11 cellular contexts compared by ENCODE assay signal in the genomic region with DNA sequence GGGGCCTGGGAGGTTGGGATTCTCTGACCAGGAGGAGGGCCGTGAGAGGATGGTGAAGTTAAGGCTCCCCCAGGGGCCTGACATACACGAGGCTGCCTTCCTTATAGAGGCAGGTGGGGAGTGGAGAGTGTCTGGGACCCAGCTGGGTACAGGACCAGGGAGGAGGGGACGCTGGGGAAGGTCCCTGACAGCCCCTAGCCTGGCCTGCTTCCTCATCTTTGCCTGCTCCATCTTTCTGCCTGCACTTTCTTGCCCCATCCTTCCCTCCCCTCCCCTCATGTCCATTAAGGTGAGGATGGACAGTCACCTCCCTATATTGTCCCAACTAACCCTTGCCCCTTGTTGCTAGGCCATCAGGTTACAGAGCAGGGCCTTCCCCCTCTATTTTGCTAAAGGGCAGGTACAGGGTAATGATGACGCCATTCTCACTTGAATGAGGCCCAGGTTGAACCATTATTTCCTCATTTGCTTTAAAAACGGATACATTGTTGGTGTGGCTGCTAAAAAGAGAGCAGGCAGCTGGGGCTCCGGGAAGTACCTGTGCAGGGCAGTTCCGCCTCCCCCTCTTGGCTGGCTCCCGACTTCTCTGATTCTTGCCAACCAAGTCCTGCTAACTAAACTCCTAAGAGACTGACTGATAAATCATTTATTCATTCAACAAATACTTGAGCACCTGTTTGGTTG. TPM values are rescaled to one million over a fixed set of nuclear protein-coding genes. Genes with fewer than 3 reads are reported as not detected.
DNase-seq lines count a peak whose midpoint lies in the region; ATAC-seq, FAIRE-seq and TF ChIP-seq lines count a peak whose summit lies in the region.
"Had no signal": no experiment of that assay in that cellular context is flagged by ENCODE, and none has a peak within 500 bp of the region (broad histone marks: within the 10 kb centered on the region; RNA-seq: fewer than 3 reads in every experiment).

No MANE protein-coding gene starts in this region.

- ATAC-seq in Right ventricle myocardium superior (ENCODE audit: poor library complexity), result no peak

- no peak overlapping the region for H3K4me3 ChIP-seq in GM12865 (ENCODE audit: low read depth, low read length)
- H3K4me3 ChIP-seq in muscle layer of duodenum (ENCODE audit: low read depth in 1 of 2, low read length in 2 of 2), result no peak overlapping the region
- no peak overlapping the region for H3K4me3 ChIP-seq in ovary

- no peak for FAIRE-seq in urothelium cell line (lab: Jason Lieb, UNC)
- FAIRE-seq: endometrium had no signal

- H3K36me3 ChIP-seq in muscle layer of duodenum (ENCODE audit: control insufficient read depth in 1 of 2, insufficient read depth in 2 of 2, low read length in 2 of 2) (no peaks in the 10 kb centered on the region), ovary (no peaks in the 10 kb centered on the region)

- TF ChIP-seq CTCF in GM12865 (IDR thresholded peaks at IDR 0.05; ENCODE audit: insufficient read depth, low read depth, low read length, missing control alignments) (no peak), GM20000 (IDR thresholded peaks at IDR 0.05; ENCODE audit: extremely low read depth, missing control alignments) (no peak), ovary (IDR thresholded peaks at IDR 0.05) (no peak)

- DNase-seq in GM12865 (ENCODE audit: low read depth) (peak; percentile 83), GM20000 (ENCODE audit: low spot score) (peak; percentile 55), RPMI8226 (peak; percentile 78), Right ventricle myocardium superior (no peak), ovary (no peak), epidermal melanocyte (ENCODE audit: insufficient read length, low spot score) (no peak), urothelium cell line (ENCODE audit: low spot score) (no peak)
- DNase-seq: DMS79 treated with DMSO at 0.1 percent for 48 hours had no signal

- intact Hi-C loops in Right ventricle myocardium superior (cut with DNase I), result no loop called here
- intact Hi-C loops in ovary (cut with DNase I), result no loop called here

- WGBS in ovary, 3 donors, result 81 to 83% (median 83%) methylated on average over 8 of the region's 8 CpGs

- H3K27me3 ChIP-seq in muscle layer of duodenum (ENCODE audit: low read depth, low read length), result no peaks in the 10 kb centered on the region
- no peaks in the 10 kb centered on the region for H3K27me3 ChIP-seq in ovary

- H3K9me3 ChIP-seq in muscle layer of duodenum (ENCODE audit: control insufficient read depth in 1 of 2, low read length in 2 of 2), result no peaks in the 10 kb centered on the region
- no peaks in the 10 kb centered on the region for H3K9me3 ChIP-seq in ovary

- no peak for TF ChIP-seq POLR2A in ovary (IDR thresholded peaks at IDR 0.05)

- TF ChIP-seq EP300 in ovary (IDR thresholded peaks at IDR 0.05), result no peak

- H3K4me1 ChIP-seq in muscle layer of duodenum (ENCODE audit: control insufficient read depth in 1 of 2, insufficient read depth in 2 of 2, low read length in 2 of 2) (peaks cover 14 to 28% of the 10 kb centered on the region in 2 donors), ovary (ENCODE audit: insufficient read depth) (peaks cover 21% of the 10 kb centered on the region)
- H3K4me1 ChIP-seq: parathyroid adenoma had no signal

- H3K27ac ChIP-seq in muscle layer of duodenum (ENCODE audit: low read length), result peak overlapping the region; percentile 23
- H3K27ac ChIP-seq in ovary, result no peak overlapping the region
- H3K27ac ChIP-seq: parathyroid adenoma had no signal

RNA-seq across cellular contexts. Expression of gene C17orf99, which starts 1.3 kb away (rescaled TPM):
- total RNA-seq in Right ventricle myocardium superior (not detected), ovary (1 to 10 TPM in 1 of 7 donors, under 1 TPM in 1, not detected in 5; 0.10 to 1.8 TPM)
- under 1 TPM in 1 of 2 donors, not detected in 1; 0.11 TPM for polyA plus RNA-seq in ovary

RNA-seq across cellular contexts. Expression of gene TMC8, which starts 16.9 kb away (rescaled TPM):
- total RNA-seq in Right ventricle myocardium superior, result 1.6 TPM
- total RNA-seq in ovary, result 1 to 10 TPM; 1.1 to 4.2 (median 2.4) TPM
- polyA plus RNA-seq in ovary, result 1 to 10 TPM in 1 of 2 donors, under 1 TPM in 1; 0.94 to 2.9 TPM

RNA-seq across cellular contexts. Expression of gene TMC6, which starts 18.9 kb away (rescaled TPM):
- total RNA-seq in Right ventricle myocardium superior (57.2 TPM), ovary (10 to 100 TPM in 4 of 7 donors, 1 to 10 TPM in 3; 7.2 to 26.8 (median 17.4) TPM)
- polyA plus RNA-seq in ovary, result 1 to 10 TPM; 1.2 to 7.2 TPM

RNA-seq across cellular contexts. Expression of gene SYNGR2, which starts 20.9 kb away (rescaled TPM):
- 99.8 TPM for total RNA-seq in Right ventricle myocardium superior
- 10 to 100 TPM; 25.2 to 88.7 (median 45.8) TPM for total RNA-seq in ovary
- polyA plus RNA-seq in ovary, result 10 to 100 TPM; 11.9 to 51.5 TPM

RNA-seq across cellular contexts. Expression of gene TK1, which starts 39.4 kb away (rescaled TPM):
- total RNA-seq in Right ventricle myocardium superior (2.6 TPM), ovary (1 to 10 TPM in 4 of 7 donors, under 1 TPM in 3; 0.35 to 4.9 (median 1.4) TPM)
- polyA plus RNA-seq in ovary, result 1 to 10 TPM in 1 of 2 donors, under 1 TPM in 1; 0.65 to 1.4 TPM

Comparison
In these comparisons a context has a peak if more than half of its experiments do, and no peak if none do; other contexts are left out.
1. DNase-seq: peak in GM12865 (single experiment), GM20000 (single experiment) and RPMI8226 (single experiment); none in Right ventricle myocardium superior (single experiment), ovary (0 of 5), epidermal melanocyte (single experiment) and urothelium cell line (single experiment).